9 cellular contexts compared by ENCODE assay signal in genomic region chr4:98203406-98204235, GRCh38. TPM values are rescaled to one million over a fixed set of nuclear protein-coding genes. Genes with fewer than 3 reads are reported as not detected.
A peak's percentile ranks its signal among the peaks of the same experiment; 100 is the strongest.
DNase-seq lines count a peak whose midpoint lies in the region; ATAC-seq lines count a peak whose summit lies in the region.
"Had no signal": no experiment of that assay in that cellular context is flagged by ENCODE, and none has a peak within 500 bp of the region (broad histone marks: within the 10 kb centered on the region; RNA-seq: fewer than 3 reads in every experiment).

No MANE protein-coding gene starts in this region.

- H3K36me3 Mint-ChIP-seq in activated naive CD8-positive, alpha-beta T cell treated with anti-CD3 and anti-CD28 coated beads, Interleukin-2, amount 50 U/mL, for 24 hours (ENCODE audit: low read depth): no peaks in the 10 kb centered on the region

- peak overlapping the region; percentile 68 for H3K27ac Mint-ChIP-seq in activated naive CD8-positive, alpha-beta T cell treated with anti-CD3 and anti-CD28 coated beads, Interleukin-2, amount 50 U/mL, for 24 hours
- H3K27ac Mint-ChIP-seq: nephron progenitor cell had no signal

- peak; percentile 91 for ATAC-seq in GM18511 (IDR thresholded peaks at IDR 0.05; ENCODE audit: unreplicated experiment)
- peak; percentile 82 for ATAC-seq in GM21526 (IDR thresholded peaks at IDR 0.05; ENCODE audit: low FRiP score, unreplicated experiment)
- peak; percentile 79 for ATAC-seq in HG03469 (IDR thresholded peaks at IDR 0.05; ENCODE audit: unreplicated experiment)
- ATAC-seq in activated naive CD8-positive, alpha-beta T cell treated with anti-CD3 and anti-CD28 coated beads, Interleukin-2, amount 50 U/mL, for 24 hours: no peak

- peaks cover 9% of the 10 kb centered on the region for H3K9me3 Mint-ChIP-seq in activated naive CD8-positive, alpha-beta T cell treated with anti-CD3 and anti-CD28 coated beads, Interleukin-2, amount 50 U/mL, for 24 hours
- H3K9me3 Mint-ChIP-seq: nephron progenitor cell had no signal

- peaks cover 9% of the 10 kb centered on the region for H3K4me1 Mint-ChIP-seq in activated naive CD8-positive, alpha-beta T cell treated with anti-CD3 and anti-CD28 coated beads, Interleukin-2, amount 50 U/mL, for 24 hours
- H3K4me1 Mint-ChIP-seq: nephron progenitor cell had no signal

- no peak for DNase-seq in activated naive CD8-positive, alpha-beta T cell treated with anti-CD3 and anti-CD28 coated beads, Interleukin-2, amount 50 U/mL, for 24 hours
- no peak for DNase-seq in iPS-NIHi11 (ENCODE audit: low spot score)
- no peak for DNase-seq in dermis blood vessel endothelial cell
- no peak for DNase-seq in medulla oblongata (ENCODE audit: extremely low spot score)
- no peak for DNase-seq in NCI-H1092 (lab: John Stamatoyannopoulos, UW)
- DNase-seq: nephron progenitor cell had no signal

- H3K4me3 Mint-ChIP-seq in activated naive CD8-positive, alpha-beta T cell treated with anti-CD3 and anti-CD28 coated beads, Interleukin-2, amount 50 U/mL, for 24 hours: peak overlapping the region; percentile 16
- H3K4me3 Mint-ChIP-seq: nephron progenitor cell had no signal

- H3K27me3 Mint-ChIP-seq in activated naive CD8-positive, alpha-beta T cell treated with anti-CD3 and anti-CD28 coated beads, Interleukin-2, amount 50 U/mL, for 24 hours: peaks cover 3% of the 10 kb centered on the region

RNA-seq across cellular contexts. Expression of gene RAP1GDS1, which starts 57.6 kb away (rescaled TPM):
- 62.3 and 70.5 TPM in 2 replicates for total RNA-seq in dermis blood vessel endothelial cell
